Comparison of ENCODE assay signal across 8 cellular contexts in the genomic region with DNA sequence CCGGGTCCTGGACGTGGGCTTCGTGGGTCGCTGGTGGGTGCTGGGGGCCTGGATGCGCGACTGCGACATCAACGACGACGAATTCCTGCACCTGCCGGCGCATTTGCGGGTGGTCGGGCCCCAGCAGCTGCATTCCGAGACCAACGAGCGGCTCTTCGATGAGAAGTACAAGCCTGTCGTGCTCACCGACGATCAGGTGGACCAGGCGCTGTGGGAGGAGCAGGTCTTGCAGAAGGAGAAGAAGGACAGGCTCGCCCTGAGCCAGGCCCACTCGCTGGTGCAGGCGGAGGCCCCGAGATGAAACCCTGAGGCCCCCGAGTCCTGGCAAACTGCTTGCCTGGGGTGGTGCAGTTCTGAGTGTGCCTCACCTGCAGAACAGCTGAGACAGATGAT. TPM values are rescaled to one million over a fixed set of nuclear protein-coding genes. Genes with fewer than 3 reads are reported as not detected.
DNase-seq lines count a peak whose midpoint lies in the region; ATAC-seq and TF ChIP-seq lines count a peak whose summit lies in the region.

No MANE protein-coding gene starts in this region.

- ATAC-seq in GM21423 (IDR thresholded peaks at IDR 0.05; ENCODE audit: unreplicated experiment) = no peak

- peaks cover 0 to 15% of the 10 kb centered on the region in 2 donors for H3K4me1 ChIP-seq in breast epithelium

- H3K27ac ChIP-seq in 22Rv1 = peak overlapping the region; percentile 73
- H3K27ac ChIP-seq in breast epithelium = peak overlapping the region; percentile 88 to 89

- DNase-seq in HFFc6 = no peak
- DNase-seq in breast epithelium (ENCODE audit: low spot score in 2 of 2) = no peak
- DNase-seq in mesothelial cell of epicardium (ENCODE audit: low spot score in 2 of 2, unreplicated experiment in 2 of 2) = no peak
- DNase-seq in NCI-H774 (lab: John Stamatoyannopoulos, UW) = no peak
- DNase-seq in NCI-H2029 treated with DMSO at 0.1 percent for 48 hours (lab: John Stamatoyannopoulos, UW) = no peak
- DNase-seq in AG08396 (ENCODE audit: low spot score) = no peak

- no peaks in the 10 kb centered on the region for H3K27me3 ChIP-seq in breast epithelium

- peaks cover 9% of the 10 kb centered on the region for H3K4me1 Mint-ChIP-seq in HFFc6 (ENCODE audit: low read depth)
- H3K4me1 Mint-ChIP-seq in mesothelial cell of epicardium = peaks cover 17% of the 10 kb centered on the region

- H3K27me3 Mint-ChIP-seq in HFFc6 (ENCODE audit: insufficient read depth) = peaks cover 6% of the 10 kb centered on the region
- H3K27me3 Mint-ChIP-seq in mesothelial cell of epicardium (ENCODE audit: low read depth) = no peaks in the 10 kb centered on the region

- H3K9me3 ChIP-seq in breast epithelium = no peaks in the 10 kb centered on the region

- H3K9me3 Mint-ChIP-seq in HFFc6 = no peaks in the 10 kb centered on the region
- no peaks in the 10 kb centered on the region for H3K9me3 Mint-ChIP-seq in mesothelial cell of epicardium

- TF ChIP-seq CTCF in 22Rv1 (IDR thresholded peaks at IDR 0.05) = no peak
- no peak for TF ChIP-seq CTCF in HFFc6 (IDR thresholded peaks at IDR 0.05)
- no peak for TF ChIP-seq CTCF in breast epithelium (IDR thresholded peaks at IDR 0.05)
- no peak for TF ChIP-seq CTCF in mesothelial cell of epicardium (IDR thresholded peaks at IDR 0.05; ENCODE audit: unreplicated experiment)

- H3K4me3 Mint-ChIP-seq in HFFc6 = peak overlapping the region; percentile 95
- peak overlapping the region; percentile 93 for H3K4me3 Mint-ChIP-seq in mesothelial cell of epicardium

- peaks cover 16% of the 10 kb centered on the region for H3K36me3 Mint-ChIP-seq in HFFc6 (ENCODE audit: low read depth)
- H3K36me3 Mint-ChIP-seq in mesothelial cell of epicardium = peaks cover 6% of the 10 kb centered on the region

- peak overlapping the region; percentile 81 to 99 (median 86) for H3K4me3 ChIP-seq in breast epithelium

- H3K27ac Mint-ChIP-seq in HFFc6 (peak overlapping the region; percentile 18; the same call in 1 of the 2 replicates), mesothelial cell of epicardium (peak overlapping the region; percentile 47)

- TF ChIP-seq POLR2A in breast epithelium (IDR thresholded peaks at IDR 0.05) = no peak

- intact Hi-C loops in breast epithelium (cut with DNase I; ENCODE audit: low total_unique reads) = no loop called here

- no peaks in the 10 kb centered on the region for H3K36me3 ChIP-seq in breast epithelium

RNA-seq across cellular contexts. Expression of gene TIMM29, which starts 0.8 kb away (rescaled TPM):
- 10 to 100 TPM; 18.0 to 25.0 (median 20.6) TPM for total RNA-seq in HFFc6 (2021; fragmentation: NEBNext Ultra II Directional; extraction: Animal tissue kit (Norgen Biotek cat#: 25700))
- total RNA-seq in breast epithelium = 10 to 100 TPM; 21.1 to 31.6 (median 21.6) TPM
- total RNA-seq in mesothelial cell of epicardium = 25.5 to 31.5 TPM (median 26.8 TPM) in 3 replicates

RNA-seq across cellular contexts. Expression of gene YIPF2, which starts 1.0 kb away (rescaled TPM):
- total RNA-seq in HFFc6 (2021; fragmentation: NEBNext Ultra II Directional; extraction: Animal tissue kit (Norgen Biotek cat#: 25700)) = 100 to 1,000 TPM in 1 of 6 experiments, 10 to 100 TPM in 5; 78.7 to 105 (median 83.3) TPM
- 10 to 100 TPM; 40.3 to 68.6 (median 59.6) TPM for total RNA-seq in breast epithelium
- total RNA-seq in mesothelial cell of epicardium = 62.8 to 66.2 TPM (median 64.4 TPM) in 3 replicates

RNA-seq across cellular contexts. Expression of gene SMARCA4, which starts 31.4 kb away (rescaled TPM):
- total RNA-seq in HFFc6 (2021; fragmentation: NEBNext Ultra II Directional; extraction: Animal tissue kit (Norgen Biotek cat#: 25700)) = 100 to 1,000 TPM; 105 to 116 (median 114) TPM
- 10 to 100 TPM; 36.8 to 78.3 (median 72.4) TPM for total RNA-seq in breast epithelium
- 251 to 274 TPM (median 259 TPM) in 3 replicates for total RNA-seq in mesothelial cell of epicardium

RNA-seq across cellular contexts. Expression of gene CARM1, which starts 58.0 kb away (rescaled TPM):
- total RNA-seq in HFFc6 (2021; fragmentation: NEBNext Ultra II Directional; extraction: Animal tissue kit (Norgen Biotek cat#: 25700)) = 10 to 100 TPM; 67.2 to 82.1 (median 76.8) TPM
- total RNA-seq in breast epithelium (10 to 100 TPM; 11.6 to 17.3 (median 17.0) TPM), mesothelial cell of epicardium (71.4 to 78.0 TPM (median 76.4 TPM) in 3 replicates)
